In genomic region chr7:3300221-3300650, GRCh38 we compare ENCODE assay signal across 8 cellular contexts. TPM values are rescaled to one million over a fixed set of nuclear protein-coding genes. Genes with fewer than 3 reads are reported as not detected.
DNase-seq lines count a peak whose midpoint lies in the region; ATAC-seq, FAIRE-seq and TF ChIP-seq lines count a peak whose summit lies in the region.

No MANE protein-coding gene starts in this region.

- H3K79me2 ChIP-seq in OCI-LY7 (ENCODE audit: insufficient read depth, low read depth, low read length), result no peaks in the 10 kb centered on the region

- peaks cover 5% of the 10 kb centered on the region for H3K4me1 ChIP-seq in OCI-LY7 (ENCODE audit: insufficient read depth, low read length, poor library complexity, severe bottlenecking)
- no peaks in the 10 kb centered on the region for H3K4me1 ChIP-seq in psoas muscle

- no peaks in the 10 kb centered on the region for H3K9me2 ChIP-seq in OCI-LY7 (ENCODE audit: insufficient read depth, low read length)

- H3K36me3 ChIP-seq in OCI-LY7 (ENCODE audit: insufficient read depth, low read length), result no peaks in the 10 kb centered on the region
- no peaks in the 10 kb centered on the region for H3K36me3 ChIP-seq in psoas muscle (ENCODE audit: insufficient read depth in 1 of 2, low read depth in 1 of 2)

- H3K27ac ChIP-seq in OCI-LY7 (ENCODE audit: low read depth, low read length, poor library complexity, severe bottlenecking), result no peak overlapping the region
- no peak overlapping the region for H3K27ac ChIP-seq in psoas muscle

- peaks cover 0 to 18% (median 0%) of the 10 kb centered on the region in 3 donors for H3K27me3 ChIP-seq in psoas muscle (ENCODE audit: insufficient read depth in 3 of 3, low read length in 2 of 3)

- intact Hi-C loops in OCI-LY7 (cut with micrococcal nuclease; ENCODE audit: unreplicated experiment) (loop anchor here (10.0 kb wide), 1 partner anchor 435 kb away; no protein-coding TSS in a partner anchor), psoas muscle (cut with DNase I) (loop anchor here in 1 of 2 donors (10.0 kb wide), 1 partner anchor 595 kb away; no protein-coding TSS in a partner anchor)

- WGBS in psoas muscle, 3 donors, result 3 to 4% (median 4%) methylated on average over 20 of the region's 20 CpGs

- no peak for ATAC-seq in psoas muscle
- ATAC-seq in GM19023 (IDR thresholded peaks at IDR 0.05; ENCODE audit: unreplicated experiment), result no peak
- no peak for ATAC-seq in GM18868 (IDR thresholded peaks at IDR 0.05; ENCODE audit: unreplicated experiment)

- CTCF ChIA-PET in OCI-LY7 (lab: Charles Lee; ENCODE audit: unreplicated experiment), result no interaction called here

- POLR2A ChIA-PET in OCI-LY7 (lab: Charles Lee), result interaction anchor here (0.6 kb wide), 1 partner anchor 122 kb away, joined by 3 read pairs; no protein-coding TSS in a partner anchor

- H2AFZ ChIP-seq in OCI-LY7 (ENCODE audit: low read length), result peak overlapping the region; percentile 33; the same call in 1 of the 2 replicates

- BruUV-seq in OCI-LY7 (replicated peaks; lab: Mats Ljungman, UMichigan), result no TSS peak

- DNase-seq in H4 (ENCODE audit: low spot score), result peak; percentile 75
- DNase-seq in OCI-LY7 (ENCODE audit: low spot score), result no peak
- peak; percentile 24 for DNase-seq in fibroblast of mammary gland (ENCODE audit: low read depth)
- peak in 1 of 2 donors; percentile 56 for DNase-seq in psoas muscle
- DNase-seq in NK-92 (lab: John Stamatoyannopoulos, UW; ENCODE audit: unreplicated experiment), result no peak
- DNase-seq in GM19239 (ENCODE audit: insufficient read length, low spot score), result no peak

- peak overlapping the region; percentile 58 for H3K4me2 ChIP-seq in OCI-LY7 (ENCODE audit: low read length)

- FAIRE-seq in GM19239 (lab: Jason Lieb, UNC), result no peak

- no peaks in the 10 kb centered on the region for H4K20me1 ChIP-seq in OCI-LY7 (ENCODE audit: insufficient read depth, low read length)

- H3K4me3 ChIP-seq in OCI-LY7 (ENCODE audit: low read depth, low read length, poor library complexity, severe bottlenecking), result peak overlapping the region; percentile 26
- H3K4me3 ChIP-seq in fibroblast of mammary gland (ENCODE audit: control insufficient read depth, low read depth, low read length), result no peak overlapping the region
- H3K4me3 ChIP-seq in psoas muscle, result peak overlapping the region; percentile 61

- H3K9me3 ChIP-seq in OCI-LY7 (ENCODE audit: low read length) (no peaks in the 10 kb centered on the region), psoas muscle (no peaks in the 10 kb centered on the region)

- TF ChIP-seq CTCF in OCI-LY7 (conservative IDR thresholded peaks at IDR 0.05; ENCODE audit: low read length) (no peak), fibroblast of mammary gland (conservative IDR thresholded peaks at IDR 0.05; ENCODE audit: control insufficient read depth, insufficient read depth, low read depth, low read length) (no peak), psoas muscle (IDR thresholded peaks at IDR 0.05) (no peak)

RNA-seq across cellular contexts. Expression of gene SDK1, which starts 0.8 kb away (rescaled TPM):
- 5.1 and 7.4 TPM in 2 replicates for total RNA-seq in H4 (2014; rRNA removed; shearing (Covaris generic))
- total RNA-seq in OCI-LY7 (2014; rRNA removed; shearing (Covaris generic)), result 0.03 and 0.19 TPM in 2 replicates
- total RNA-seq in OCI-LY7 (2022) (0.11 and 0.36 TPM in 2 replicates), psoas muscle (1 to 10 TPM; 1.3 to 2.4 (median 1.7) TPM)
- polyA plus RNA-seq in psoas muscle, result under 1 TPM; 0.31 to 0.62 (median 0.58) TPM

Comparison
In these comparisons a context has a peak if more than half of its experiments do, and no peak if none do; other contexts are left out.
1. DNase-seq: peak in H4 (single experiment) and fibroblast of mammary gland (single experiment); none in OCI-LY7 (single experiment), NK-92 (single experiment) and GM19239 (single experiment).